Comparison of ENCODE assay signal across 11 cellular contexts in the genomic region with DNA sequence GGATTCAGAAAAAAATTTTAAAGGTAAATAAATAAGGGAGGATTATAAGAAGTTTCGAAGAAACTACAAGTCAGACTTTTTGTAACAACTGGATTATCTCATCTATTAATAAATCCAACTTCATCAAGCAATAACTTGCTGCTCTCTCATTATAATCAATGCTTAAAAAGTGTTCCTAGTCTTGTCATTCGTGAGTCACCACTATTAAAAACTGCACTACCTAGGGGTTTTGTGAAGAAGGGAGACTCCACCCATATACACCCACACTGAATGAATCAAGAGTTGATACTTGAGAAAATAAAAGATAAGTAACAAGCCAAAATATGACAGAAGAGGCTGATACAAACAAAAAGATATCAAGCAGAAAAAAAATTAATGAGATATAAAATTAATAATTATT.
"Had no signal": no experiment of that assay in that cellular context is flagged by ENCODE, and none has a peak within 500 bp of the region (broad histone marks: within the 10 kb centered on the region; RNA-seq: fewer than 3 reads in every experiment).

No MANE protein-coding gene starts in this region.

- H3K4me3 Mint-ChIP-seq: activated CD4-positive, alpha-beta memory T cell treated with anti-CD3 and anti-CD28 coated beads, Interleukin-2, amount 10 ng/mL, durations not matched to agents 7 days and 5 days; neural crest cell; stimulated activated naive CD8-positive, alpha-beta T cell treated with anti-CD3 and anti-CD28 coated beads, Interleukin-15, Interleukin-2, amounts not matched to agents 100 ng/mL and 50 ng/mL, for 24 hours had no signal

- ATAC-seq: left lobe of liver, pancreas had no signal

- DNase-seq: activated CD4-positive, alpha-beta memory T cell treated with anti-CD3 and anti-CD28 coated beads, Interleukin-2, amount 10 ng/mL, durations not matched to agents 7 days and 5 days; activated naive CD4-positive, alpha-beta T cell treated with Interleukin-2 at 50 U/mL for 16 hours; effector CD4-positive, alpha-beta T cell; mesendoderm; pancreas; stimulated activated CD4-positive, alpha-beta T cell treated with anti-CD3 and anti-CD28 coated beads, Interleukin-15, amount 100 ng/mL, for 24 hours; stimulated activated CD4-positive, alpha-beta T cell treated with anti-CD3 and anti-CD28 coated beads, Interleukin-4, amount 100 ng/mL, for 24 hours; T-helper 2 cell had no signal

- H3K4me3 ChIP-seq: pancreas had no signal

- H3K9me3 ChIP-seq: pancreas had no signal

- H3K36me3 ChIP-seq: pancreas had no signal

- H3K27me3 Mint-ChIP-seq: activated CD4-positive, alpha-beta memory T cell treated with anti-CD3 and anti-CD28 coated beads, Interleukin-2, amount 10 ng/mL, durations not matched to agents 7 days and 5 days; stimulated activated naive CD8-positive, alpha-beta T cell treated with anti-CD3 and anti-CD28 coated beads, Interleukin-15, Interleukin-2, amounts not matched to agents 100 ng/mL and 50 ng/mL, for 24 hours had no signal

- H3K9me3 Mint-ChIP-seq: activated CD4-positive, alpha-beta memory T cell treated with anti-CD3 and anti-CD28 coated beads, Interleukin-2, amount 10 ng/mL, durations not matched to agents 7 days and 5 days; stimulated activated naive CD8-positive, alpha-beta T cell treated with anti-CD3 and anti-CD28 coated beads, Interleukin-15, Interleukin-2, amounts not matched to agents 100 ng/mL and 50 ng/mL, for 24 hours had no signal

- H3K4me1 ChIP-seq: pancreas had no signal

- H3K27ac Mint-ChIP-seq: activated CD4-positive, alpha-beta memory T cell treated with anti-CD3 and anti-CD28 coated beads, Interleukin-2, amount 10 ng/mL, durations not matched to agents 7 days and 5 days; stimulated activated naive CD8-positive, alpha-beta T cell treated with anti-CD3 and anti-CD28 coated beads, Interleukin-15, Interleukin-2, amounts not matched to agents 100 ng/mL and 50 ng/mL, for 24 hours had no signal

- H3K27ac ChIP-seq: pancreas had no signal
